In genomic region chr18:48940854-48941531, GRCh38 we compare ENCODE assay signal across 8 cellular contexts. TPM values are rescaled to one million over a fixed set of nuclear protein-coding genes. Genes with fewer than 3 reads are reported as not detected.
A peak's percentile ranks its signal among the peaks of the same experiment; 100 is the strongest.
DNase-seq lines count a peak whose midpoint lies in the region; ATAC-seq, FAIRE-seq and TF ChIP-seq lines count a peak whose summit lies in the region.

No MANE protein-coding gene starts in this region.

- intact Hi-C loops in dorsolateral prefrontal cortex (cut with DNase I), result loop anchor here in 1 of 2 donors (10.0 kb wide), 1 partner anchor 474 kb away; no protein-coding TSS in a partner anchor
- intact Hi-C loops in psoas muscle (cut with DNase I), result no loop called here
- intact Hi-C loops in sciatic nerve (cut with DNase I), result loop anchor here (10.0 kb wide), 1 partner anchor 156 kb away; no protein-coding TSS in a partner anchor

- peaks cover 90% of the 10 kb centered on the region for H3K4me1 ChIP-seq in psoas muscle

- FAIRE-seq in HTR-8/SVneo (lab: Jason Lieb, UNC), result no peak

- H3K36me3 ChIP-seq in psoas muscle (ENCODE audit: insufficient read depth in 1 of 2, low read depth in 1 of 2), result peaks cover 0 to 12% of the 10 kb centered on the region in 2 donors

- H3K27ac ChIP-seq in dorsolateral prefrontal cortex (peak overlapping the region in 55 of 59 donors; percentile 5 to 89 (median 69)), psoas muscle (peak overlapping the region; percentile 58)

- H3K4me3 ChIP-seq in dorsolateral prefrontal cortex (peak overlapping the region in 28 of 59 donors; percentile 2 to 49 (median 25)), psoas muscle (peak overlapping the region; percentile 15)

- H3K9me3 ChIP-seq in psoas muscle, result no peaks in the 10 kb centered on the region

- WGBS in psoas muscle, 3 donors, result 73 to 77% (median 76%) methylated on average over 12 of the region's 12 CpGs

- TF ChIP-seq CTCF in dorsolateral prefrontal cortex (IDR thresholded peaks at IDR 0.05 in 54 of 56, conservative IDR thresholded peaks at IDR 0.05 in 2 of 56; ENCODE audit: low read depth in 1 of 56, partially characterized antibody in 56 of 56) (no peak), psoas muscle (IDR thresholded peaks at IDR 0.05) (no peak)

- peak; percentile 73 for ATAC-seq in GM18502 (IDR thresholded peaks at IDR 0.05; ENCODE audit: poor library complexity, unreplicated experiment)
- peak; percentile 63 for ATAC-seq in HG03097 (IDR thresholded peaks at IDR 0.05; ENCODE audit: low FRiP score, unreplicated experiment)
- no peak for ATAC-seq in psoas muscle
- ATAC-seq in sciatic nerve, result no peak

- H3K27me3 ChIP-seq in dorsolateral prefrontal cortex, result no peaks in the 10 kb centered on the region
- H3K27me3 ChIP-seq in psoas muscle (ENCODE audit: insufficient read depth in 3 of 3, low read length in 2 of 3), result no peaks in the 10 kb centered on the region

- peak; percentile 69 for DNase-seq in activated CD4-positive, alpha-beta T cell treated with anti-CD3 and anti-CD28 coated beads for 1 hour
- peak in 1 of 10 donors; percentile 32 for DNase-seq in dorsolateral prefrontal cortex
- no peak for DNase-seq in psoas muscle
- DNase-seq in D341Med (ENCODE audit: low spot score), result no peak
- DNase-seq in HTR-8/SVneo (ENCODE audit: insufficient read length, low spot score), result no peak
- no peak for DNase-seq in sciatic nerve (ENCODE audit: low spot score)

RNA-seq across cellular contexts. Expression of gene SMAD7, which starts 9.8 kb away (rescaled TPM):
- total RNA-seq in dorsolateral prefrontal cortex, result 10 to 100 TPM; 14.2 to 34.2 (median 23.6) TPM
- total RNA-seq in psoas muscle, result 10 to 100 TPM in 2 of 4 donors, 1 to 10 TPM in 2; 8.4 to 14.7 (median 10.4) TPM
- polyA plus RNA-seq in psoas muscle, result 1 to 10 TPM; 5.4 to 6.1 (median 5.8) TPM
- total RNA-seq in sciatic nerve, result 44.0 TPM

Comparison
In these comparisons a context has a peak if more than half of its experiments do, and no peak if none do; other contexts are left out.
1. ATAC-seq: peak in GM18502 (single experiment) and HG03097 (single experiment); none in psoas muscle (0 of 4) and sciatic nerve (single experiment).